In the genomic region with DNA sequence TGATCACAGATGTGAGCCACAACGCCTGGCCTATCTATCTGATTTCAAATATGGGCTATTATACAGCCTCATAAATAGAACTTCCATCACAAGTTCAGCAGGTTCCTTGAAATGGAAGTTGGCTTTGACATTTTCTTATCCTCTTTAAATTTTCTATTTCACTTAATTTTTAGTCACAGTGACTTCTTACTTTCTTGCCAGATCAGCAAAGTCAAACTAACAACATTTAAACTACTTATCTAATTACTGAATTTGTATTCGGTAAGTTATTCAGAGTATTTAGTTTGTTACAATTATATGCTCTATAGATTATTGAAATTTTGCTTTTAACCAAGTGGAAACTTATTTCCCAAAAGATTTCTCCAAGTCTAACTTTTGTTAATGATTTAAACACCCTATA, we compare ENCODE assay signal across 27 cellular contexts.
"Had no signal": no experiment of that assay in that cellular context is flagged by ENCODE, and none has a peak within 500 bp of the region (broad histone marks: within the 10 kb centered on the region; RNA-seq: fewer than 3 reads in every experiment).

No MANE protein-coding gene starts in this region.

- H3K9me3 Mint-ChIP-seq: immature natural killer cell; neural crest cell; stimulated activated effector memory CD8-positive, alpha-beta T cell treated with anti-CD3 and anti-CD28 coated beads, Interleukin-12 subunit alpha, Interleukin-12 subunit beta, amount 100 ng/mL, for 72 hours; stimulated activated naive CD8-positive, alpha-beta T cell treated with anti-CD3 and anti-CD28 coated beads, Interleukin-15, Interleukin-2, amounts not matched to agents 100 ng/mL and 50 ng/mL, for 24 hours had no signal

- H3K4me3 Mint-ChIP-seq: naive thymus-derived CD8-positive, alpha-beta T cell; neural crest cell; stimulated activated effector memory CD8-positive, alpha-beta T cell treated with anti-CD3 and anti-CD28 coated beads, Interleukin-12 subunit alpha, Interleukin-12 subunit beta, amount 100 ng/mL, for 72 hours; stimulated activated naive CD8-positive, alpha-beta T cell treated with anti-CD3 and anti-CD28 coated beads, Interleukin-15, Interleukin-2, amounts not matched to agents 100 ng/mL and 50 ng/mL, for 24 hours had no signal

- H2AFZ ChIP-seq: parathyroid adenoma had no signal

- H3K9me3 ChIP-seq: heart left ventricle, left lung, lower lobe of right lung, psoas muscle, spleen, suprapubic skin, thoracic aorta, tibial artery, upper lobe of right lung had no signal

- H3K36me3 Mint-ChIP-seq: stimulated activated effector memory CD8-positive, alpha-beta T cell treated with anti-CD3 and anti-CD28 coated beads, Interleukin-12 subunit alpha, Interleukin-12 subunit beta, amount 100 ng/mL, for 72 hours had no signal

- H3K4me1 Mint-ChIP-seq: neural crest cell had no signal

- H3K36me3 ChIP-seq: heart left ventricle, left lung, lower lobe of right lung, spleen, suprapubic skin, thoracic aorta, tibial artery, upper lobe of right lung had no signal

- H3K27me3 Mint-ChIP-seq: naive thymus-derived CD8-positive, alpha-beta T cell; stimulated activated naive CD8-positive, alpha-beta T cell treated with anti-CD3 and anti-CD28 coated beads, Interleukin-15, Interleukin-2, amounts not matched to agents 100 ng/mL and 50 ng/mL, for 24 hours had no signal

- H3K27me3 ChIP-seq: heart left ventricle, left lung, spleen, suprapubic skin, tibial artery, upper lobe of right lung had no signal

- FAIRE-seq: kidney, urothelium cell line had no signal

- H3K4me1 ChIP-seq: parathyroid adenoma, tibial artery, upper lobe of right lung had no signal

- H3K9ac ChIP-seq: parathyroid adenoma had no signal

- DNase-seq: heart left ventricle; hypothalamus; immature natural killer cell; kidney; left colon; left lung; lower lobe of right lung; mammary epithelial cell; mesenchymal stem cell; naive thymus-derived CD8-positive, alpha-beta T cell; occipital lobe; psoas muscle; spleen; stimulated activated CD4-positive, alpha-beta T cell treated with anti-CD3 and anti-CD28 coated beads, Interleukin-4, amount 100 ng/mL, for 24 hours; stimulated activated naive CD4-positive, alpha-beta T cell; tibial artery; trophoblast cell; upper lobe of right lung had no signal

- H3K27ac Mint-ChIP-seq: naive thymus-derived CD8-positive, alpha-beta T cell; stimulated activated effector memory CD8-positive, alpha-beta T cell treated with anti-CD3 and anti-CD28 coated beads, Interleukin-12 subunit alpha, Interleukin-12 subunit beta, amount 100 ng/mL, for 72 hours; stimulated activated naive CD8-positive, alpha-beta T cell treated with anti-CD3 and anti-CD28 coated beads, Interleukin-15, Interleukin-2, amounts not matched to agents 100 ng/mL and 50 ng/mL, for 24 hours had no signal

- H3K4me3 ChIP-seq: heart left ventricle, left lung, lower lobe of right lung, psoas muscle, skin epidermis, spleen, suprapubic skin, thoracic aorta, tibial artery, upper lobe of right lung had no signal

- ATAC-seq: heart left ventricle; left colon; left lung; lower lobe of right lung; naive thymus-derived CD8-positive, alpha-beta T cell; psoas muscle; sciatic nerve; stimulated activated effector memory CD8-positive, alpha-beta T cell treated with anti-CD3 and anti-CD28 coated beads, Interleukin-12 subunit alpha, Interleukin-12 subunit beta, amount 100 ng/mL, for 72 hours; upper lobe of right lung had no signal

- H3K27ac ChIP-seq: heart left ventricle, left lung, lower lobe of right lung, parathyroid adenoma, psoas muscle, skin epidermis, spleen, suprapubic skin, thoracic aorta, tibial artery, upper lobe of right lung had no signal
